1 cellular context compared by ENCODE assay signal in the genomic region with DNA sequence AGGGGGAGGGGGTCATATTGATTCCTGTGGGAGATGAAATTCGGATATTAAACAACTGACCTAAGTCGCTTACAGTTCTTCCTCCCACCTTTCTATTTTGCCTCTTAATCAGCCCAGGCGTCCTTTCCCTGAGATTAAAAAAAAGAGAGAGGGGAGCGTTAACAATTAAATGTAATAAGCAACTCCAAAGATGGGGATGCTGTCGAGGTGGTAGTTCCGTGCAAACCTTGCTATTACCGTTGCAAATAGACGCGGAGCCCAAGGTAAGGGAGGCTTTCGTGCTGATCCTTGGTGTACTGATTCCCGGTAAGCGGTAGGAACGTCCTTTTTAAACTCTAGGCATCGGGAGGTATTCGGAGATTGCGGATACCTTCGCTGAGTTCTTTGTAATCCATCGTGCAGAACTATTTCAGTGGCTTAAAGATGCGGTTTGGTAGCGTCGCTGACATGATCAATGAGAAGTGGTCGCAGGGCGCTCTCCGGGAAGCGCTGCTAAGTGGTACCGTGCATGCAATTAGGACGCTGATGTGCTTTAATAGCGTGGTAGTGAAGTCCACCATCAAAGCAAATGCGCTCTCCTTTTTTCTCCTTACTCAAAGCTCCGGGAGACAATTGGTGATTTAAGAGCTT.
TF ChIP-seq lines count a peak whose summit lies in the region.

No MANE protein-coding gene starts in this region.

TF ChIP-seq in H1, 55 proteins besides CTCF, POLR2A, EP300 and RAD21 (continued from another document):
- TF ChIP-seq, protein P1, sequence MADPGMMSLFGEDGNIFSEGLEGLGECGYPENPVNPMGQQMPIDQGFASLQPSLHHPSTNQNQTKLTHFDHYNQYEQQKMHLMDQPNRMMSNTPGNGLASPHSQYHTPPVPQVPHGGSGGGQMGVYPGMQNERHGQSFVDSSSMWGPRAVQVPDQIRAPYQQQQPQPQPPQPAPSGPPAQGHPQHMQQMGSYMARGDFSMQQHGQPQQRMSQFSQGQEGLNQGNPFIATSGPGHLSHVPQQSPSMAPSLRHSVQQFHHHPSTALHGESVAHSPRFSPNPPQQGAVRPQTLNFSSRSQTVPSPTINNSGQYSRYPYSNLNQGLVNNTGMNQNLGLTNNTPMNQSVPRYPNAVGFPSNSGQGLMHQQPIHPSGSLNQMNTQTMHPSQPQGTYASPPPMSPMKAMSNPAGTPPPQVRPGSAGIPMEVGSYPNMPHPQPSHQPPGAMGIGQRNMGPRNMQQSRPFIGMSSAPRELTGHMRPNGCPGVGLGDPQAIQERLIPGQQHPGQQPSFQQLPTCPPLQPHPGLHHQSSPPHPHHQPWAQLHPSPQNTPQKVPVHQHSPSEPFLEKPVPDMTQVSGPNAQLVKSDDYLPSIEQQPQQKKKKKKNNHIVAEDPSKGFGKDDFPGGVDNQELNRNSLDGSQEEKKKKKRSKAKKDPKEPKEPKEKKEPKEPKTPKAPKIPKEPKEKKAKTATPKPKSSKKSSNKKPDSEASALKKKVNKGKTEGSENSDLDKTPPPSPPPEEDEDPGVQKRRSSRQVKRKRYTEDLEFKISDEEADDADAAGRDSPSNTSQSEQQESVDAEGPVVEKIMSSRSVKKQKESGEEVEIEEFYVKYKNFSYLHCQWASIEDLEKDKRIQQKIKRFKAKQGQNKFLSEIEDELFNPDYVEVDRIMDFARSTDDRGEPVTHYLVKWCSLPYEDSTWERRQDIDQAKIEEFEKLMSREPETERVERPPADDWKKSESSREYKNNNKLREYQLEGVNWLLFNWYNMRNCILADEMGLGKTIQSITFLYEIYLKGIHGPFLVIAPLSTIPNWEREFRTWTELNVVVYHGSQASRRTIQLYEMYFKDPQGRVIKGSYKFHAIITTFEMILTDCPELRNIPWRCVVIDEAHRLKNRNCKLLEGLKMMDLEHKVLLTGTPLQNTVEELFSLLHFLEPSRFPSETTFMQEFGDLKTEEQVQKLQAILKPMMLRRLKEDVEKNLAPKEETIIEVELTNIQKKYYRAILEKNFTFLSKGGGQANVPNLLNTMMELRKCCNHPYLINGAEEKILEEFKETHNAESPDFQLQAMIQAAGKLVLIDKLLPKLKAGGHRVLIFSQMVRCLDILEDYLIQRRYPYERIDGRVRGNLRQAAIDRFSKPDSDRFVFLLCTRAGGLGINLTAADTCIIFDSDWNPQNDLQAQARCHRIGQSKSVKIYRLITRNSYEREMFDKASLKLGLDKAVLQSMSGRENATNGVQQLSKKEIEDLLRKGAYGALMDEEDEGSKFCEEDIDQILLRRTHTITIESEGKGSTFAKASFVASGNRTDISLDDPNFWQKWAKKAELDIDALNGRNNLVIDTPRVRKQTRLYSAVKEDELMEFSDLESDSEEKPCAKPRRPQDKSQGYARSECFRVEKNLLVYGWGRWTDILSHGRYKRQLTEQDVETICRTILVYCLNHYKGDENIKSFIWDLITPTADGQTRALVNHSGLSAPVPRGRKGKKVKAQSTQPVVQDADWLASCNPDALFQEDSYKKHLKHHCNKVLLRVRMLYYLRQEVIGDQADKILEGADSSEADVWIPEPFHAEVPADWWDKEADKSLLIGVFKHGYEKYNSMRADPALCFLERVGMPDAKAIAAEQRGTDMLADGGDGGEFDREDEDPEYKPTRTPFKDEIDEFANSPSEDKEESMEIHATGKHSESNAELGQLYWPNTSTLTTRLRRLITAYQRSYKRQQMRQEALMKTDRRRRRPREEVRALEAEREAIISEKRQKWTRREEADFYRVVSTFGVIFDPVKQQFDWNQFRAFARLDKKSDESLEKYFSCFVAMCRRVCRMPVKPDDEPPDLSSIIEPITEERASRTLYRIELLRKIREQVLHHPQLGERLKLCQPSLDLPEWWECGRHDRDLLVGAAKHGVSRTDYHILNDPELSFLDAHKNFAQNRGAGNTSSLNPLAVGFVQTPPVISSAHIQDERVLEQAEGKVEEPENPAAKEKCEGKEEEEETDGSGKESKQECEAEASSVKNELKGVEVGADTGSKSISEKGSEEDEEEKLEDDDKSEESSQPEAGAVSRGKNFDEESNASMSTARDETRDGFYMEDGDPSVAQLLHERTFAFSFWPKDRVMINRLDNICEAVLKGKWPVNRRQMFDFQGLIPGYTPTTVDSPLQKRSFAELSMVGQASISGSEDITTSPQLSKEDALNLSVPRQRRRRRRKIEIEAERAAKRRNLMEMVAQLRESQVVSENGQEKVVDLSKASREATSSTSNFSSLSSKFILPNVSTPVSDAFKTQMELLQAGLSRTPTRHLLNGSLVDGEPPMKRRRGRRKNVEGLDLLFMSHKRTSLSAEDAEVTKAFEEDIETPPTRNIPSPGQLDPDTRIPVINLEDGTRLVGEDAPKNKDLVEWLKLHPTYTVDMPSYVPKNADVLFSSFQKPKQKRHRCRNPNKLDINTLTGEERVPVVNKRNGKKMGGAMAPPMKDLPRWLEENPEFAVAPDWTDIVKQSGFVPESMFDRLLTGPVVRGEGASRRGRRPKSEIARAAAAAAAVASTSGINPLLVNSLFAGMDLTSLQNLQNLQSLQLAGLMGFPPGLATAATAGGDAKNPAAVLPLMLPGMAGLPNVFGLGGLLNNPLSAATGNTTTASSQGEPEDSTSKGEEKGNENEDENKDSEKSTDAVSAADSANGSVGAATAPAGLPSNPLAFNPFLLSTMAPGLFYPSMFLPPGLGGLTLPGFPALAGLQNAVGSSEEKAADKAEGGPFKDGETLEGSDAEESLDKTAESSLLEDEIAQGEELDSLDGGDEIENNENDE (IDR thresholded peaks at IDR 0.05; ENCODE audit: insufficient replicate concordance, low read length) = no peak
- TF ChIP-seq SP1 (IDR thresholded peaks at IDR 0.05; ENCODE audit: low read depth, low read length) (no peak), CREB1 (IDR thresholded peaks at IDR 0.05) (no peak), EZH2 (IDR thresholded peaks at IDR 0.05; ENCODE audit: low read depth, low read length, severe bottlenecking) (peak; percentile 85), POU5F1 (IDR thresholded peaks at IDR 0.05; ENCODE audit: low read depth, low read length) (no peak), NANOG (IDR thresholded peaks at IDR 0.05; ENCODE audit: insufficient read depth, low read depth, low read length, poor library complexity, severe bottlenecking) (peak; percentile 34), CEBPB (IDR thresholded peaks at IDR 0.05; ENCODE audit: low read depth, low read length) (no peak), CBX8 (IDR thresholded peaks at IDR 0.05; ENCODE audit: borderline replicate concordance, low read depth, low read length) (0 out of 2 replicates have a peak, but pooled peaks have one; percentile 65), SP4 (IDR thresholded peaks at IDR 0.05; ENCODE audit: low read length) (no peak), SUZ12 (IDR thresholded peaks at IDR 0.05; ENCODE audit: low read length) (peak; percentile 82; the same call in 1 of the 2 replicates), TCF12 (IDR thresholded peaks at IDR 0.05; ENCODE audit: low read depth, low read length) (no peak), CHD1 (IDR thresholded peaks at IDR 0.05; ENCODE audit: low read depth, low read length) (no peak), RBBP5 (IDR thresholded peaks at IDR 0.05; ENCODE audit: borderline replicate concordance, low read depth, low read length) (no peak), RNF2 (IDR thresholded peaks at IDR 0.05; ENCODE audit: borderline replicate concordance, low read depth, low read length, missing control alignments, poor library complexity, severe bottlenecking) (peak; percentile 60), BACH1 (IDR thresholded peaks at IDR 0.05; ENCODE audit: low read length) (no peak), JUN (IDR thresholded peaks at IDR 0.05; ENCODE audit: low read depth, low read length) (no peak), RXRA (IDR thresholded peaks at IDR 0.05; ENCODE audit: insufficient read depth, low read depth, low read length) (no peak), RFX5 (IDR thresholded peaks at IDR 0.05; ENCODE audit: borderline replicate concordance, low read depth, low read length) (no peak), KDM4A (IDR thresholded peaks at IDR 0.05; ENCODE audit: low read depth, low read length, severe bottlenecking) (no peak), CBX5 (IDR thresholded peaks at IDR 0.05; ENCODE audit: low read depth, low read length) (no peak), GTF2F1 (IDR thresholded peaks at IDR 0.05; ENCODE audit: borderline replicate concordance, low read depth, low read length) (no peak), HDAC2 (IDR thresholded peaks at IDR 0.05; ENCODE audit: borderline replicate concordance in 1 of 2, low read depth in 2 of 2, low read length in 2 of 2) (no peak), NRF1 (IDR thresholded peaks at IDR 0.05; ENCODE audit: low read depth, low read length) (no peak), ZNF274 (IDR thresholded peaks at IDR 0.05; ENCODE audit: borderline replicate concordance, extremely low read depth, low read length) (no peak), JUND (IDR thresholded peaks at IDR 0.05; ENCODE audit: low read length) (no peak)
- TF ChIP-seq, protein P2, sequence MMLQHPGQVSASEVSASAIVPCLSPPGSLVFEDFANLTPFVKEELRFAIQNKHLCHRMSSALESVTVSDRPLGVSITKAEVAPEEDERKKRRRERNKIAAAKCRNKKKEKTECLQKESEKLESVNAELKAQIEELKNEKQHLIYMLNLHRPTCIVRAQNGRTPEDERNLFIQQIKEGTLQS (IDR thresholded peaks at IDR 0.05; ENCODE audit: insufficient read depth, low read depth, low read length) = no peak
- TF ChIP-seq, protein P3, sequence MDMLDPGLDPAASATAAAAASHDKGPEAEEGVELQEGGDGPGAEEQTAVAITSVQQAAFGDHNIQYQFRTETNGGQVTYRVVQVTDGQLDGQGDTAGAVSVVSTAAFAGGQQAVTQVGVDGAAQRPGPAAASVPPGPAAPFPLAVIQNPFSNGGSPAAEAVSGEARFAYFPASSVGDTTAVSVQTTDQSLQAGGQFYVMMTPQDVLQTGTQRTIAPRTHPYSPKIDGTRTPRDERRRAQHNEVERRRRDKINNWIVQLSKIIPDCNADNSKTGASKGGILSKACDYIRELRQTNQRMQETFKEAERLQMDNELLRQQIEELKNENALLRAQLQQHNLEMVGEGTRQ (IDR thresholded peaks at IDR 0.05; ENCODE audit: low read length) = no peak
- TF ChIP-seq, protein P4, sequence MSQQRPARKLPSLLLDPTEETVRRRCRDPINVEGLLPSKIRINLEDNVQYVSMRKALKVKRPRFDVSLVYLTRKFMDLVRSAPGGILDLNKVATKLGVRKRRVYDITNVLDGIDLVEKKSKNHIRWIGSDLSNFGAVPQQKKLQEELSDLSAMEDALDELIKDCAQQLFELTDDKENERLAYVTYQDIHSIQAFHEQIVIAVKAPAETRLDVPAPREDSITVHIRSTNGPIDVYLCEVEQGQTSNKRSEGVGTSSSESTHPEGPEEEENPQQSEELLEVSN (IDR thresholded peaks at IDR 0.05) = no peak
- TF ChIP-seq, protein P5, sequence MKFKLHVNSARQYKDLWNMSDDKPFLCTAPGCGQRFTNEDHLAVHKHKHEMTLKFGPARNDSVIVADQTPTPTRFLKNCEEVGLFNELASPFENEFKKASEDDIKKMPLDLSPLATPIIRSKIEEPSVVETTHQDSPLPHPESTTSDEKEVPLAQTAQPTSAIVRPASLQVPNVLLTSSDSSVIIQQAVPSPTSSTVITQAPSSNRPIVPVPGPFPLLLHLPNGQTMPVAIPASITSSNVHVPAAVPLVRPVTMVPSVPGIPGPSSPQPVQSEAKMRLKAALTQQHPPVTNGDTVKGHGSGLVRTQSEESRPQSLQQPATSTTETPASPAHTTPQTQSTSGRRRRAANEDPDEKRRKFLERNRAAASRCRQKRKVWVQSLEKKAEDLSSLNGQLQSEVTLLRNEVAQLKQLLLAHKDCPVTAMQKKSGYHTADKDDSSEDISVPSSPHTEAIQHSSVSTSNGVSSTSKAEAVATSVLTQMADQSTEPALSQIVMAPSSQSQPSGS (IDR thresholded peaks at IDR 0.05; ENCODE audit: low read length) = no peak
